ENCODE assay signal across 1 cellular context in the genomic region with DNA sequence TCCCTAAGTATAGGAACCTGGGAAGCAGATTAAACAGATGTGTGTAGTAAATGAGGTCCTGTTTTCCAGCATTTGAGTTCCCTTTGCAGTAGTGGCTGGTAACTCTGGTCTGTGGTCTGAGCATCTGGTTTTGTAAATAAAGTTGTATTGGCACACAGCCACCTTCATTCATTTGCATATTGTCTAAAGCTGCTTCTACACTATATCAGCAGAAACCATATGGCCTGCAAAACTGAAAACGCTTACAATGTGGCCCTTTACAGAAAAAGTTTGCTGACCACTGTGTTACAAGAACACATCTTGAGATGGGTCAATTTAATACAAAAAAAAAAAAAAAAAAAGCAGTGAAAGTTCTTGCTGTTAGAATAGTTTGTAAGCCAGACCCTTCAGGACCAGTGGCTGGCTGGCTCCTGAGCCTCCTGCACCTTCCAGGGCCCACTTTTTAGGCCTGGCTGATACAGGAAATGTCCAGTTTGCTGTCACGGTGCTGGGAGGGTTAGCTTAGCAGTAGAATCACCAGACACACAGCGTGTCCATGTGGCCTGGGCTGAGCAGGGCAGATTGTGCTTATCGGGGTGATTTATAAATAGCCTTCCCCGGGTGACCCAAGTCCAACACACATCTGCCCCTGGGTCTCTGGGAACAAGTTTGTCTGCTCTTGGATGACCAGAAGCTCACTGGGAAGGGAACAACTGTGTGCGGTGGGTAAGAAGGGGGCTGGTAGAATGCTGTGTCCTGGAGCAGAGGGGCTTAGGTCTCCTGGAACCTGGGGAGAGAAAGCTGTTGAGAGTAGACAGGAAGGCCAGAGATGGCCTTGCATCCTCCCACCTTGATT.
TF ChIP-seq lines count a peak whose summit lies in the region.

No MANE protein-coding gene starts in this region.

TF ChIP-seq in HepG2, 621 proteins besides CTCF, POLR2A, EP300 and RAD21:
- TF ChIP-seq, protein P1, sequence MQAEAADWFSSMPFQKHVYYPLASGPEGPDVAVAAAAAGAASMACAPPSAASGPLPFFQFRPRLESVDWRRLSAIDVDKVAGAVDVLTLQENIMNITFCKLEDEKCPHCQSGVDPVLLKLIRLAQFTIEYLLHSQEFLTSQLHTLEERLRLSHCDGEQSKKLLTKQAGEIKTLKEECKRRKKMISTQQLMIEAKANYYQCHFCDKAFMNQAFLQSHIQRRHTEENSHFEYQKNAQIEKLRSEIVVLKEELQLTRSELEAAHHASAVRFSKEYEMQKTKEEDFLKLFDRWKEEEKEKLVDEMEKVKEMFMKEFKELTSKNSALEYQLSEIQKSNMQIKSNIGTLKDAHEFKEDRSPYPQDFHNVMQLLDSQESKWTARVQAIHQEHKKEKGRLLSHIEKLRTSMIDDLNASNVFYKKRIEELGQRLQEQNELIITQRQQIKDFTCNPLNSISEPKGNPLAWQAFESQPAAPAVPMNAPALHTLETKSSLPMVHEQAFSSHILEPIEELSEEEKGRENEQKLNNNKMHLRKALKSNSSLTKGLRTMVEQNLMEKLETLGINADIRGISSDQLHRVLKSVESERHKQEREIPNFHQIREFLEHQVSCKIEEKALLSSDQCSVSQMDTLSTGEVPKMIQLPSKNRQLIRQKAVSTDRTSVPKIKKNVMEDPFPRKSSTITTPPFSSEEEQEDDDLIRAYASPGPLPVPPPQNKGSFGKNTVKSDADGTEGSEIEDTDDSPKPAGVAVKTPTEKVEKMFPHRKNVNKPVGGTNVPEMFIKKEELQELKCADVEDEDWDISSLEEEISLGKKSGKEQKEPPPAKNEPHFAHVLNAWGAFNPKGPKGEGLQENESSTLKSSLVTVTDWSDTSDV (CRISPR knock-in tag; IDR thresholded peaks at IDR 0.05) = no peak
- no peak for TF ChIP-seq KDM3A (CRISPR knock-in tag; IDR thresholded peaks at IDR 0.05; ENCODE audit: low read depth)
- TF ChIP-seq ZNF343 (CRISPR knock-in tag; IDR thresholded peaks at IDR 0.05) = no peak
- TF ChIP-seq, protein P2, sequence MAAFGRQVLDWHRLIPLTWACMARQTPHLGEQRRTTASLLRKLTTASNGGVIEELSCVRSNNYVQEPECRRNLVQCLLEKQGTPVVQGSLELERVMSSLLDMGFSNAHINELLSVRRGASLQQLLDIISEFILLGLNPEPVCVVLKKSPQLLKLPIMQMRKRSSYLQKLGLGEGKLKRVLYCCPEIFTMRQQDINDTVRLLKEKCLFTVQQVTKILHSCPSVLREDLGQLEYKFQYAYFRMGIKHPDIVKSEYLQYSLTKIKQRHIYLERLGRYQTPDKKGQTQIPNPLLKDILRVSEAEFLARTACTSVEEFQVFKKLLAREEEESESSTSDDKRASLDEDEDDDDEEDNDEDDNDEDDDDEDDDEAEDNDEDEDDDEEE (CRISPR knock-in tag; IDR thresholded peaks at IDR 0.05) = no peak
- no peak for TF ChIP-seq NBN (conservative IDR thresholded peaks at IDR 0.05)
